9 cellular contexts compared by ENCODE assay signal in genomic region chr20:44714701-44715494, GRCh38. TPM values are rescaled to one million over a fixed set of nuclear protein-coding genes. Genes with fewer than 3 reads are reported as not detected.
A peak's percentile ranks its signal among the peaks of the same experiment; 100 is the strongest.
DNase-seq lines count a peak whose midpoint lies in the region; ATAC-seq lines count a peak whose summit lies in the region.
"Had no signal": no experiment of that assay in that cellular context is flagged by ENCODE, and none has a peak within 500 bp of the region (broad histone marks: within the 10 kb centered on the region; RNA-seq: fewer than 3 reads in every experiment).

Gene CCN5, plus strand, starts transcription at chr20:44715369. Its CDS starts 22 bp downstream, at chr20:44715391.

- H3K36me3 ChIP-seq in naive thymus-derived CD4-positive, alpha-beta T cell (ENCODE audit: control insufficient read depth in 2 of 3, insufficient read depth in 3 of 3, low read length in 3 of 3), result no peaks in the 10 kb centered on the region

- no peaks in the 10 kb centered on the region for H3K36me3 Mint-ChIP-seq in naive thymus-derived CD4-positive, alpha-beta T cell

- POLR2A ChIA-PET in naive thymus-derived CD4-positive, alpha-beta T cell (lab: Charles Lee), result no interaction called here

- no peaks in the 10 kb centered on the region for H3K4me1 ChIP-seq in naive thymus-derived CD4-positive, alpha-beta T cell (ENCODE audit: control insufficient read depth in 2 of 2, insufficient read depth in 2 of 2, low read length in 2 of 2)

- CTCF ChIA-PET in naive thymus-derived CD4-positive, alpha-beta T cell (lab: Charles Lee), result no interaction called here

- intact Hi-C loops in naive thymus-derived CD4-positive, alpha-beta T cell (cut with micrococcal nuclease), result no loop called here

- H3K27me3 Mint-ChIP-seq in naive thymus-derived CD4-positive, alpha-beta T cell, result peaks cover 0 to 10% (median 0%) of the 10 kb centered on the region in 5 donors

- no peaks in the 10 kb centered on the region for H3K27me3 ChIP-seq in naive thymus-derived CD4-positive, alpha-beta T cell (ENCODE audit: control insufficient read depth in 2 of 2, insufficient read depth in 2 of 2, low read length in 2 of 2)

- peak within 1 kb of the TSS in 1 of 9 donors; percentile 3 for H3K27ac Mint-ChIP-seq in naive thymus-derived CD4-positive, alpha-beta T cell

- peak; percentile 34 for ATAC-seq in naive thymus-derived CD4-positive, alpha-beta T cell
- no peak for ATAC-seq in GM18867 (IDR thresholded peaks at IDR 0.05; ENCODE audit: unreplicated experiment)
- no peak for ATAC-seq in HG02870 (IDR thresholded peaks at IDR 0.05; ENCODE audit: unreplicated experiment)
- no peak for ATAC-seq in GM21717 (IDR thresholded peaks at IDR 0.05; ENCODE audit: unreplicated experiment)
- ATAC-seq: GM12878 had no signal

- no peaks in the 10 kb centered on the region for H3K4me1 Mint-ChIP-seq in naive thymus-derived CD4-positive, alpha-beta T cell

- H3K9me3 Mint-ChIP-seq in naive thymus-derived CD4-positive, alpha-beta T cell, result no peaks in the 10 kb centered on the region

- H3K27ac ChIP-seq in naive thymus-derived CD4-positive, alpha-beta T cell (ENCODE audit: low read depth, low read length), result no peak within 1 kb of the TSS

- no peaks in the 10 kb centered on the region for H3K9me3 ChIP-seq in naive thymus-derived CD4-positive, alpha-beta T cell (ENCODE audit: control insufficient read depth in 2 of 3, low read length in 3 of 3)

- peak; percentile 55 for DNase-seq in DMS 273 treated with DMSO at 0.1 percent for 48 hours (lab: John Stamatoyannopoulos, UW)
- peak; percentile 61 for DNase-seq in NCI-H69 (lab: John Stamatoyannopoulos, UW)
- peak; percentile 93 for DNase-seq in epidermal melanocyte (ENCODE audit: insufficient read length, low spot score)
- no peak for DNase-seq in naive thymus-derived CD4-positive, alpha-beta T cell
- DNase-seq in D341Med (ENCODE audit: low spot score), result no peak

- no peak within 1 kb of the TSS for H3K4me3 ChIP-seq in naive thymus-derived CD4-positive, alpha-beta T cell (ENCODE audit: low read length)
- H3K4me3 ChIP-seq: GM12878 had no signal

- H3K4me3 Mint-ChIP-seq in naive thymus-derived CD4-positive, alpha-beta T cell, result no peak within 1 kb of the TSS

RNA-seq across cellular contexts. Expression of gene CCN5, which starts in this region (rescaled TPM):
- total RNA-seq in naive thymus-derived CD4-positive, alpha-beta T cell, result not detected
- not detected for polyA plus RNA-seq in naive thymus-derived CD4-positive, alpha-beta T cell

Comparison
In these comparisons a context has a peak if more than half of its experiments do, and no peak if none do; other contexts are left out.
1. Peak in ATAC-seq in naive thymus-derived CD4-positive, alpha-beta T cell; RNA of the gene not detected or under 1 TPM.
2. DNase-seq: peak in DMS 273 treated with DMSO at 0.1 percent for 48 hours (single experiment), NCI-H69 (single experiment) and epidermal melanocyte (single experiment); none in naive thymus-derived CD4-positive, alpha-beta T cell (0 of 9) and D341Med (single experiment).